ENCODE assay signal across 8 cellular contexts in genomic region chr11:43880640-43881159, GRCh38. TPM values are rescaled to one million over a fixed set of nuclear protein-coding genes. Genes with fewer than 3 reads are reported as not detected.
DNase-seq lines count a peak whose midpoint lies in the region; ATAC-seq and TF ChIP-seq lines count a peak whose summit lies in the region.

Gene ALKBH3, plus strand, starts transcription at chr11:43880831. Its CDS starts 1,822 bp downstream, at chr11:43882653.

- H3K4me1 Mint-ChIP-seq in IgD-negative memory B cell, result peaks cover 15 to 20% (median 15%) of the 10 kb centered on the region in 3 donors

- peaks cover 2% of the 10 kb centered on the region for H3K36me3 Mint-ChIP-seq in IgD-negative memory B cell

- 1% methylated on average over 12 of the region's 36 CpGs for WGBS in esophagus muscularis mucosa

- H3K27me3 ChIP-seq in Peyer's patch (no peaks in the 10 kb centered on the region), esophagus muscularis mucosa (peaks cover 0 to 18% (median 2%) of the 10 kb centered on the region in 4 donors), muscle layer of duodenum (ENCODE audit: low read depth, low read length) (peaks cover 7% of the 10 kb centered on the region)

- peak; percentile 99 for ATAC-seq in GM21619 (IDR thresholded peaks at IDR 0.05; ENCODE audit: unreplicated experiment)

- H3K27ac ChIP-seq in Peyer's patch, result peak within 1 kb of the TSS; percentile 13 to 70 (median 61)
- H3K27ac ChIP-seq in esophagus muscularis mucosa (replicated peaks in 1 of 4), result peak within 1 kb of the TSS; percentile 70 to 81 (median 78)
- H3K27ac ChIP-seq in muscle layer of duodenum (ENCODE audit: low read length), result peak within 1 kb of the TSS; percentile 82

- TF ChIP-seq POLR2A in Peyer's patch (IDR thresholded peaks at IDR 0.05), result peak in 1 of 2 donors; percentile 43
- no peak for TF ChIP-seq POLR2A in esophagus muscularis mucosa (IDR thresholded peaks at IDR 0.05; ENCODE audit: low read depth)

- H3K4me3 ChIP-seq in Peyer's patch (peak within 1 kb of the TSS; percentile 67 to 81 (median 78)), esophagus muscularis mucosa (peak within 1 kb of the TSS; percentile 75 to 97 (median 84)), muscle layer of duodenum (ENCODE audit: low read depth in 1 of 2, low read length in 2 of 2) (peak within 1 kb of the TSS; percentile 99 to 100)

- DNase-seq in DMS153 treated with DMSO at 0.1 percent for 48 hours (lab: John Stamatoyannopoulos, UW; ENCODE audit: unreplicated experiment) (peak; percentile 35), Peyer's patch (peak; percentile 86 to 96 (median 92)), esophagus muscularis mucosa (ENCODE audit: extremely low spot score) (peak; percentile 98)
- DNase-seq in activated T-cell treated with anti-CD3 and anti-CD28 coated beads, Interleukin-2, amount 50 U/mL, for 48 hours, result peak; percentile 95 to 97
- peak; percentile 76 to 86 for DNase-seq in stimulated activated CD8-positive, alpha-beta memory T cell treated with anti-CD3 and anti-CD28 coated beads, Interleukin-7, amount 100 ng/mL, for 1 hour (ENCODE audit: low read depth in 2 of 2)

- peaks cover 15% of the 10 kb centered on the region for H3K27me3 Mint-ChIP-seq in IgD-negative memory B cell

- intact Hi-C loops in esophagus muscularis mucosa (cut with DNase I), result no loop called here

- peaks cover 0 to 11% (median 2%) of the 10 kb centered on the region in 4 donors for H3K4me1 ChIP-seq in Peyer's patch
- peaks cover 20 to 23% (median 22%) of the 10 kb centered on the region in 4 donors for H3K4me1 ChIP-seq in esophagus muscularis mucosa
- peaks cover 5 to 20% of the 10 kb centered on the region in 2 donors for H3K4me1 ChIP-seq in muscle layer of duodenum (ENCODE audit: control insufficient read depth in 1 of 2, insufficient read depth in 2 of 2, low read length in 2 of 2)

- TF ChIP-seq CTCF in Peyer's patch (IDR thresholded peaks at IDR 0.05) (peak in 2 of 6 experiments; percentile 14 to 23), esophagus muscularis mucosa (IDR thresholded peaks at IDR 0.05) (no peak)

- H3K4me3 Mint-ChIP-seq in IgD-negative memory B cell, result peak within 1 kb of the TSS; percentile 84 to 99 (median 95)

- TF ChIP-seq EP300 in esophagus muscularis mucosa (IDR thresholded peaks at IDR 0.05), result no peak

- peaks cover 3 to 7% (median 3%) of the 10 kb centered on the region in 3 donors for H3K9me3 Mint-ChIP-seq in IgD-negative memory B cell

- H3K36me3 ChIP-seq in Peyer's patch, result peaks cover 0 to 32% (median 0%) of the 10 kb centered on the region in 3 donors
- H3K36me3 ChIP-seq in esophagus muscularis mucosa, result peaks cover 13 to 34% (median 30%) of the 10 kb centered on the region in 4 donors
- peaks cover 24 to 33% of the 10 kb centered on the region in 2 donors for H3K36me3 ChIP-seq in muscle layer of duodenum (ENCODE audit: control insufficient read depth in 1 of 2, insufficient read depth in 2 of 2, low read length in 2 of 2)

- H3K9me3 ChIP-seq in Peyer's patch (no peaks in the 10 kb centered on the region), esophagus muscularis mucosa (no peaks in the 10 kb centered on the region), muscle layer of duodenum (ENCODE audit: control insufficient read depth in 1 of 2, low read length in 2 of 2) (no peaks in the 10 kb centered on the region)

- H3K27ac Mint-ChIP-seq in IgD-negative memory B cell, result peak within 1 kb of the TSS; percentile 65 to 98 (median 93)

RNA-seq across cellular contexts. Expression of gene ALKBH3, which starts in this region (rescaled TPM):
- polyA plus RNA-seq in IgD-negative memory B cell, result 25.2 TPM
- total RNA-seq in Peyer's patch (10 to 100 TPM; 24.4 to 83.3 (median 28.2) TPM), esophagus muscularis mucosa (10 to 100 TPM; 17.4 to 38.2 (median 24.6) TPM)

Comparison
In these comparisons a context has a peak if more than half of its experiments do, and no peak if none do; other contexts are left out.
1. Peak in every context shown above with its lines: DNase-seq, ATAC-seq, H3K4me3 ChIP-seq and H3K27ac ChIP-seq.
2. DNase-seq: peak in every context shown above with its lines; median percentile 98 in esophagus muscularis mucosa; 96 in activated T-cell treated with anti-CD3 and anti-CD28 coated beads, Interleukin-2, amount 50 U/mL, for 48 hours; 92 in Peyer's patch; 81 in stimulated activated CD8-positive, alpha-beta memory T cell treated with anti-CD3 and anti-CD28 coated beads, Interleukin-7, amount 100 ng/mL, for 1 hour; 35 in DMS153 treated with DMSO at 0.1 percent for 48 hours.